In the genomic region with DNA sequence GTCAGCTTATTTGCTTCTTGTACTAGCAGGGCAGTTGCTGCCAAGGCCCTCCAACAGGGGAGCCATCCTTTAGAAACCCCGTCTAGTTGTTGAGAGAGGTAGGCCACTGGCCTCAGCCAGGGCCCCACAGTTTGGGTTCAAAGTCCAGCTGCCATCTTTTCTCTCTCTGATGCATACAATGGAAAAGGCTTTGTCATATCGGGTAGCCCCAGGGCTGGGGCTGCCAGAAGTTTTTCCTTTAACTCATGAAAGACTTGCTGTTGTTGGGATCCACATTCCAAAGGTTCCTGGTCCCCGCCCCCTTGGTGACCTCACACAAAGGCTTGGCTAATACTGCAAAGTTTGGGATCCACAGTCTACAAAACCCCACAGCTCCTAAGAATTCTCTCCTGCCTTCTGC, we compare ENCODE assay signal across 9 cellular contexts. TPM values are rescaled to one million over a fixed set of nuclear protein-coding genes. Genes with fewer than 3 reads are reported as not detected.
"Had no signal": no experiment of that assay in that cellular context is flagged by ENCODE, and none has a peak within 500 bp of the region (broad histone marks: within the 10 kb centered on the region; RNA-seq: fewer than 3 reads in every experiment).

No MANE protein-coding gene starts in this region.

RNA-seq across cellular contexts. Expression of a gene that starts 53.8 kb away (rescaled TPM):
- total RNA-seq: activated CD4-positive, alpha-beta T cell treated with anti-CD3 and anti-CD28 coated beads, Interleukin-2, amount 10 ng/mL, durations not matched to agents 7 days and 5 days; activated CD8-positive, alpha-beta memory T cell treated with anti-CD3 and anti-CD28 coated beads, Interleukin-2, amount 10 ng/mL, durations not matched to agents 7 days and 5 days; activated CD8-positive, alpha-beta T cell treated with anti-CD3 and anti-CD28 coated beads for 36 hours; body of pancreas; cardiac septum; chondrocyte; liver; osteocyte; thoracic aorta had no signal
- polyA plus RNA-seq: liver had no signal
